ENCODE assay signal across 21 cellular contexts in the genomic region with DNA sequence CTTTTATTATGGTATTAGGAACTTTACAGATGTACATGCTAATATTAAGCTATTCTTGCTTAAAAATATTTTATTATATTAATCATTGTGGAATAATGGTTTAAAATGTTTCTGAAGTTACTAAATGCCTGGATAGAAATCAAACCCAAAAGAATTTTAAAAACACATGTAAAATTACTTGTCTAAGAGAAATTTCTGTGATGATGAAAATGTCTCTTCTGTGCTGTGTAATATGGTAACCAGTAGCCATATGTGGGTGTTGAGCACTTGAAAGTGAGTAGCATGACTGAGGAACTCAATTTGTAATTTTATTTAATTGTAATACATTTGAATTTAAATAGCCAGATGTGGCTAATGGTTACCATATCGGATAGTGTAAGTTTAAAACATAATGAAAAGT.
A peak's percentile ranks its signal among the peaks of the same experiment; 100 is the strongest.
DNase-seq lines count a peak whose midpoint lies in the region; ATAC-seq and TF ChIP-seq lines count a peak whose summit lies in the region.
"Had no signal": no experiment of that assay in that cellular context is flagged by ENCODE, and none has a peak within 500 bp of the region (broad histone marks: within the 10 kb centered on the region; RNA-seq: fewer than 3 reads in every experiment).

No MANE protein-coding gene starts in this region.

- H3K27me3 ChIP-seq in mammary epithelial cell (ENCODE audit: insufficient read depth, low read length): no peaks in the 10 kb centered on the region
- H3K27me3 ChIP-seq in SJCRH30: no peaks in the 10 kb centered on the region

- CTCF ChIA-PET in MCF 10A (lab: Yijun Ruan, JAX) (interaction anchor here (0.8 to 1.0 kb wide), 2 partner anchors 22 to 44 kb away, joined by 3 read pairs; no protein-coding TSS in a partner anchor), mammary epithelial cell (lab: Charles Lee; ENCODE audit: low non-redundant PET) (no interaction called here)

- H2AFZ ChIP-seq in mammary epithelial cell (ENCODE audit: low read depth, low read length): no peak overlapping the region
- H2AFZ ChIP-seq: PC-9 had no signal

- H3K4me1 ChIP-seq in mammary epithelial cell (ENCODE audit: insufficient read depth, low read length): peaks cover 15% of the 10 kb centered on the region
- peaks cover 41% of the 10 kb centered on the region for H3K4me1 ChIP-seq in SJCRH30

- H3K4me1 Mint-ChIP-seq in MCF 10A (ENCODE audit: insufficient read depth, unreplicated experiment): peaks cover 14% of the 10 kb centered on the region
- peaks cover 58% of the 10 kb centered on the region for H3K4me1 Mint-ChIP-seq in osteocyte (ENCODE audit: unreplicated experiment)
- H3K4me1 Mint-ChIP-seq: B cell had no signal

- peak overlapping the region; percentile 57 for H3K27ac Mint-ChIP-seq in MCF 10A (ENCODE audit: low read depth, unreplicated experiment)
- H3K27ac Mint-ChIP-seq in osteocyte (ENCODE audit: unreplicated experiment): peak overlapping the region; percentile 67
- H3K27ac Mint-ChIP-seq: B cell, CD14-positive monocyte had no signal

- H3K36me3 Mint-ChIP-seq in MCF 10A (ENCODE audit: insufficient read depth, unreplicated experiment) (no peaks in the 10 kb centered on the region), osteocyte (ENCODE audit: unreplicated experiment) (peaks cover 2% of the 10 kb centered on the region)
- H3K36me3 Mint-ChIP-seq: CD14-positive monocyte had no signal

- TF ChIP-seq CTCF in MCF 10A (IDR thresholded peaks at IDR 0.05; ENCODE audit: unreplicated experiment) (no peak), mammary epithelial cell (conservative IDR thresholded peaks at IDR 0.05 in 1 of 2, IDR thresholded peaks at IDR 0.05 in 1 of 2; ENCODE audit: extremely low read depth in 1 of 2, insufficient read depth in 1 of 2, low read depth in 1 of 2, low read length in 2 of 2) (no peak), osteocyte (IDR thresholded peaks at IDR 0.05) (no peak)

- H3K27me3 Mint-ChIP-seq in MCF 10A (ENCODE audit: insufficient read depth, unreplicated experiment): no peaks in the 10 kb centered on the region
- H3K27me3 Mint-ChIP-seq in osteocyte (ENCODE audit: unreplicated experiment): peaks cover under 1% of the 10 kb centered on the region

- H3K4me3 ChIP-seq in mammary epithelial cell (replicated peaks in 1 of 3; ENCODE audit: insufficient read depth in 1 of 3, low read depth in 2 of 3, low read length in 3 of 3): no peak overlapping the region
- no peak overlapping the region for H3K4me3 ChIP-seq in SJCRH30
- H3K4me3 ChIP-seq: PC-9 had no signal

- no peaks in the 10 kb centered on the region for H4K20me1 ChIP-seq in mammary epithelial cell (ENCODE audit: insufficient read depth, low read length)

- no peak overlapping the region for H3K27ac ChIP-seq in mammary epithelial cell (ENCODE audit: insufficient read depth, low read depth, low read length)
- H3K27ac ChIP-seq in SJCRH30: peak overlapping the region; percentile 41; the same call in 1 of the 2 replicates
- H3K27ac ChIP-seq in epithelial cell of prostate: peak overlapping the region; percentile 74
- H3K27ac ChIP-seq: PC-9, RWPE1 had no signal

- in situ Hi-C loops in mammary epithelial cell (cut with MboI; ENCODE audit: low sequenced_read_pairs in 2 of 2): no loop called here

- intact Hi-C loops in MCF 10A (cut with micrococcal nuclease) (no loop called here), mammary epithelial cell (cut with micrococcal nuclease) (no loop called here), sciatic nerve (cut with DNase I) (no loop called here)

- no peak overlapping the region for H3K4me2 ChIP-seq in mammary epithelial cell (ENCODE audit: insufficient read depth, low read depth, low read length)
- H3K4me2 ChIP-seq: PC-9 had no signal

- H3K9me3 Mint-ChIP-seq in MCF 10A (ENCODE audit: unreplicated experiment) (no peaks in the 10 kb centered on the region), osteocyte (ENCODE audit: unreplicated experiment) (no peaks in the 10 kb centered on the region)

- H3K9ac ChIP-seq in mammary epithelial cell (ENCODE audit: insufficient read depth, low read length): no peak overlapping the region

- ATAC-seq in sciatic nerve: no peak

- DNase-seq in MCF 10A (ENCODE audit: unreplicated experiment) (no peak), mammary epithelial cell (no peak), SJCRH30 (no peak), epithelial cell of prostate (ENCODE audit: low read depth, low spot score) (no peak), osteocyte (ENCODE audit: extremely low spot score, unreplicated experiment) (no peak), sciatic nerve (ENCODE audit: low spot score) (no peak), midbrain (lab: John Stamatoyannopoulos, UW) (no peak)
- no peak for DNase-seq in activated CD4-positive, alpha-beta T cell treated with anti-CD3 and anti-CD28 coated beads for 48 hours
- DNase-seq: GDM1, GOT3, HCEC 1CT, KG1, NCI-H1092 treated with DMSO at 0.1 percent for 48 hours, NCI-H2029 treated with DMSO at 0.1 percent for 48 hours, NCI-H226, NCI-H510A treated with DMSO at 0.1 percent for 48 hours, NCI-H748 treated with DMSO at 0.1 percent for 48 hours, PC-9 had no signal

- no peak overlapping the region for H3K4me3 Mint-ChIP-seq in MCF 10A (ENCODE audit: unreplicated experiment)
- no peak overlapping the region for H3K4me3 Mint-ChIP-seq in osteocyte (ENCODE audit: unreplicated experiment)
- H3K4me3 Mint-ChIP-seq: B cell, CD14-positive monocyte had no signal

- H3K79me2 ChIP-seq in mammary epithelial cell (ENCODE audit: insufficient read depth, low read length): no peaks in the 10 kb centered on the region

- POLR2A ChIA-PET in MCF 10A (lab: Yijun Ruan, JAX): interaction anchor here (0.5 to 1.8 kb wide), 4 partner anchors 13 to 80 kb away, joined by 3 to 11 read pairs (median 6); no protein-coding TSS in a partner anchor

- no TSS peak for BruUV-seq in MCF 10A (replicated peaks; lab: Mats Ljungman, UMichigan)
- BruUV-seq in mammary epithelial cell (replicated peaks; lab: Mats Ljungman, UMichigan): no TSS peak

- no peaks in the 10 kb centered on the region for H3K36me3 ChIP-seq in mammary epithelial cell (ENCODE audit: insufficient read depth, low read length)
- H3K36me3 ChIP-seq in SJCRH30: no peaks in the 10 kb centered on the region

- WGBS in mammary epithelial cell (ENCODE audit: low coverage, missing lambda C conversion rate): 91% methylated on average over 1 of the region's 1 CpG

- H3K9me3 ChIP-seq in mammary epithelial cell (replicated peaks; ENCODE audit: insufficient read depth, low read length) (no peaks in the 10 kb centered on the region), SJCRH30 (replicated peaks) (no peaks in the 10 kb centered on the region)

- dilution Hi-C loops in mammary epithelial cell (cut with HindIII; ENCODE audit: low sequenced_read_pairs): no loop called here
